9 cellular contexts compared by ENCODE assay signal in the genomic region with DNA sequence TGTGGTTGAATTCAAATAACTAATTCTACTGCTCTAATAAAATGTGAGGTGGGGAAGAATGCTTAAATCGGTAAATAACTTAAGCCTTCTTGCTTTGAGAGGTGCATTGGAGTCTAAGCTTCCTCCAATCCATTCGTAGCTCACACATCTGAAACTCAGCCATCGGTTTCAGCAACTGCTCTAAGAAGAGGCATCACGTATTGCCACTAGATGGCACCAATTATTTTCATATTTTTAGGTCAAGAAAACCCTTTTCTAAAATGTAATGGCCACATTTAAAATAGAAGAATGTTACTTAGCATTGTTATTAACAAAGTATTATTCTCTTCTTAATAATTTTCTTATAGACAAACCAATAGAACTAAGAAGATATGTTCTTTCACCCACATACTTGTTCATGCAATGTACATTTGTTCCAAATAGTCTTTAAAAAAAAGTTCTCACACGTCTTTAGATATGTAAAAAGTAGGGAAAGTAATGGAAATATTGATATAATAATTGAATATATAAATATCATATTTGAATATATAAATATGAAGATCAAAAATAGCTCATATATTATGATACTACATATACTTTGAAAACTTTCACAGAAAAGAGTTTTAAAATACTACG.
DNase-seq lines count a peak whose midpoint lies in the region; ATAC-seq lines count a peak whose summit lies in the region.
"Had no signal": no experiment of that assay in that cellular context is flagged by ENCODE, and none has a peak within 500 bp of the region (broad histone marks: within the 10 kb centered on the region; RNA-seq: fewer than 3 reads in every experiment).

No MANE protein-coding gene starts in this region.

- CTCF ChIA-PET in activated CD4-positive, alpha-beta T cell treated with anti-CD3 and anti-CD28 coated beads, Interleukin-2, amount 10 ng/mL, durations not matched to agents 7 days and 5 days (lab: Charles Lee), result no interaction called here

- H3K27ac Mint-ChIP-seq in activated naive CD8-positive, alpha-beta T cell treated with anti-CD3 and anti-CD28 coated beads for 36 hours, result no peak overlapping the region
- H3K27ac Mint-ChIP-seq in activated CD4-positive, alpha-beta T cell treated with anti-CD3 and anti-CD28 coated beads, Interleukin-2, amount 10 ng/mL, durations not matched to agents 7 days and 5 days, result no peak overlapping the region

- no peak for ATAC-seq in HG02571 (IDR thresholded peaks at IDR 0.05; ENCODE audit: unreplicated experiment)

- H3K27me3 Mint-ChIP-seq in activated naive CD8-positive, alpha-beta T cell treated with anti-CD3 and anti-CD28 coated beads for 36 hours, result no peaks in the 10 kb centered on the region
- no peaks in the 10 kb centered on the region for H3K27me3 Mint-ChIP-seq in activated CD4-positive, alpha-beta T cell treated with anti-CD3 and anti-CD28 coated beads, Interleukin-2, amount 10 ng/mL, durations not matched to agents 7 days and 5 days

- H3K4me3 ChIP-seq in SK-N-MC, result 0 out of 2 replicates have a peak overlapping the region, but pooled peaks have one; percentile 38
- H3K4me3 ChIP-seq: BLaER1 treated with 17β-estradiol and CSF1 and Interleukin-3, amounts not matched to agents 10 nM and 100 nM had no signal

- no peaks in the 10 kb centered on the region for H3K36me3 Mint-ChIP-seq in activated naive CD8-positive, alpha-beta T cell treated with anti-CD3 and anti-CD28 coated beads for 36 hours
- H3K36me3 Mint-ChIP-seq in activated CD4-positive, alpha-beta T cell treated with anti-CD3 and anti-CD28 coated beads, Interleukin-2, amount 10 ng/mL, durations not matched to agents 7 days and 5 days (ENCODE audit: low read depth), result no peaks in the 10 kb centered on the region

- no peaks in the 10 kb centered on the region for H3K4me1 Mint-ChIP-seq in activated naive CD8-positive, alpha-beta T cell treated with anti-CD3 and anti-CD28 coated beads for 36 hours
- no peaks in the 10 kb centered on the region for H3K4me1 Mint-ChIP-seq in activated CD4-positive, alpha-beta T cell treated with anti-CD3 and anti-CD28 coated beads, Interleukin-2, amount 10 ng/mL, durations not matched to agents 7 days and 5 days

- DNase-seq in NOMO-1 treated with DMSO at 0.1 percent for 48 hours (lab: John Stamatoyannopoulos, UW; ENCODE audit: unreplicated experiment), result peak; percentile 2
- DNase-seq in NOMO-1 treated with dmso at 0.1 percent for 144 hours (lab: John Stamatoyannopoulos, UW; ENCODE audit: unreplicated experiment), result no peak
- DNase-seq in NAMALWA (ENCODE audit: low spot score), result peak; percentile 67
- peak; percentile 47 for DNase-seq in SK-N-MC (ENCODE audit: low read depth, low spot score)
- DNase-seq in globus pallidus (ENCODE audit: low spot score), result peak; percentile 21
- DNase-seq in activated naive CD8-positive, alpha-beta T cell treated with anti-CD3 and anti-CD28 coated beads for 36 hours, result no peak
- DNase-seq in activated CD4-positive, alpha-beta T cell treated with anti-CD3 and anti-CD28 coated beads, Interleukin-2, amount 10 ng/mL, durations not matched to agents 7 days and 5 days, result no peak

- no peaks in the 10 kb centered on the region for H3K9me3 ChIP-seq in SK-N-MC (ENCODE audit: low read depth, low read length)
- H3K9me3 ChIP-seq: BLaER1 treated with 17β-estradiol and CSF1 and Interleukin-3, amounts not matched to agents 10 nM and 100 nM had no signal

- H3K27ac ChIP-seq in SK-N-MC, result no peak overlapping the region
- H3K27ac ChIP-seq: BLaER1 treated with 17β-estradiol and CSF1 and Interleukin-3, amounts not matched to agents 10 nM and 100 nM had no signal

- H3K9me3 Mint-ChIP-seq in activated naive CD8-positive, alpha-beta T cell treated with anti-CD3 and anti-CD28 coated beads for 36 hours, result no peaks in the 10 kb centered on the region
- no peaks in the 10 kb centered on the region for H3K9me3 Mint-ChIP-seq in activated CD4-positive, alpha-beta T cell treated with anti-CD3 and anti-CD28 coated beads, Interleukin-2, amount 10 ng/mL, durations not matched to agents 7 days and 5 days

- no peak overlapping the region for H3K9ac ChIP-seq in SK-N-MC (ENCODE audit: insufficient read length)
- H3K9ac ChIP-seq: BLaER1 treated with 17β-estradiol and CSF1 and Interleukin-3, amounts not matched to agents 10 nM and 100 nM had no signal

- POLR2A ChIA-PET in activated CD4-positive, alpha-beta T cell treated with anti-CD3 and anti-CD28 coated beads, Interleukin-2, amount 10 ng/mL, durations not matched to agents 7 days and 5 days (lab: Charles Lee), result no interaction called here

- H3K4me3 Mint-ChIP-seq in activated naive CD8-positive, alpha-beta T cell treated with anti-CD3 and anti-CD28 coated beads for 36 hours, result no peak overlapping the region
- H3K4me3 Mint-ChIP-seq in activated CD4-positive, alpha-beta T cell treated with anti-CD3 and anti-CD28 coated beads, Interleukin-2, amount 10 ng/mL, durations not matched to agents 7 days and 5 days, result no peak overlapping the region

- no peaks in the 10 kb centered on the region for H3K36me3 ChIP-seq in SK-N-MC (ENCODE audit: insufficient read depth, low read length)
- H3K36me3 ChIP-seq: BLaER1 treated with 17β-estradiol and CSF1 and Interleukin-3, amounts not matched to agents 10 nM and 100 nM had no signal

Comparison
In these comparisons a context has a peak if more than half of its experiments do, and no peak if none do; other contexts are left out.
1. DNase-seq: peak in NOMO-1 treated with DMSO at 0.1 percent for 48 hours (single experiment), NAMALWA (single experiment), SK-N-MC (single experiment) and globus pallidus (single experiment); none in NOMO-1 treated with dmso at 0.1 percent for 144 hours (single experiment), activated naive CD8-positive, alpha-beta T cell treated with anti-CD3 and anti-CD28 coated beads for 36 hours (single experiment) and activated CD4-positive, alpha-beta T cell treated with anti-CD3 and anti-CD28 coated beads, Interleukin-2, amount 10 ng/mL, durations not matched to agents 7 days and 5 days (single experiment).